ENCODE assay signal across 8 cellular contexts in the genomic region with DNA sequence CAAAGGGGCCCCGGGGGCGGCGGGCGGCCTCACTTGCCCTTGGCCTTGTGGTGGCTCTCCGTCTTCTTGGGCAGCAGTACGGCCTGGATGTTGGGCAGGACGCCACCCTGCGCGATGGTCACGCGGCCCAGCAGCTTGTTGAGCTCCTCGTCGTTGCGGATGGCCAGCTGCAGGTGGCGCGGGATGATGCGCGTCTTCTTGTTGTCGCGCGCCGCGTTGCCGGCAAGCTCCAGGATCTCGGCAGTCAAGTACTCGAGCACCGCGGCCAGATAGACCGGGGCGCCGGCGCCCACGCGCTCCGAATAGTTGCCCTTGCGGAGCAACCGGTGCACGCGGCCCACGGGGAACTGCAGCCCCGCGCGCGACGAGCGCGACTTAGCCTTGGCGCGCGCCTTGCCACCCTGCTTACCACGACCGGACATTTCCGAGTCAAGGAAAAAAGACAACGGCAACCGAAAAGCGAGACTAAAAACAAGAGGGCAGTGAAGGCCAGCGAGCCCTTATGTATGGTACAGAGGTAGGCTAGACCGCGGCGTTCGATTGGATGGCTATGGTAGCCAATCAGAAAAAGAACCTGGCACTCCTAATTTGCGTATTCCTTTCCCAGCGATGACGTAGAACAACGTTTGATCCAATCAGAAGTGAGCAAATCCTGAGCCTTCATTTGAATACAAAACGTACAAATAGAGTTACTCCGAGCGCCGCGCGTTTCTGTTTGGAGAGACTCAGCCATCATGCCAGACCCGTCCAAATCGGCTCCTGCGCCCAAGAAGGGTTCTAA. TPM values are rescaled to one million over a fixed set of nuclear protein-coding genes. Genes with fewer than 3 reads are reported as not detected.
DNase-seq lines count a peak whose midpoint lies in the region; ATAC-seq and TF ChIP-seq lines count a peak whose summit lies in the region.

No MANE protein-coding gene starts in this region.

- no peaks in the 10 kb centered on the region for H3K9me3 ChIP-seq in endodermal cell (ENCODE audit: control insufficient read depth, low read length)

- H3K36me3 ChIP-seq in endodermal cell (ENCODE audit: control insufficient read depth, insufficient read depth, low read length), result no peaks in the 10 kb centered on the region

- no peaks in the 10 kb centered on the region for H3K4me1 ChIP-seq in endodermal cell (ENCODE audit: control insufficient read depth, insufficient read depth, low read length)

- CTCF ChIA-PET in activated CD8-positive, alpha-beta memory T cell treated with anti-CD3 and anti-CD28 coated beads, Interleukin-2, amount 10 ng/mL, durations not matched to agents 7 days and 5 days (lab: Charles Lee), result interaction anchor here (0.7 to 6.0 kb wide), 8 partner anchors 16 to 54 kb away, joined by 4 to 44 read pairs (median 10); partner anchors contain the start of gene TRIM11

- peaks cover 35% of the 10 kb centered on the region for H3K4me1 Mint-ChIP-seq in CD14-positive monocyte
- peaks cover 56% of the 10 kb centered on the region for H3K4me1 Mint-ChIP-seq in activated CD8-positive, alpha-beta memory T cell treated with anti-CD3 and anti-CD28 coated beads, Interleukin-2, amount 10 ng/mL, durations not matched to agents 7 days and 5 days
- peaks cover 12% of the 10 kb centered on the region for H3K4me1 Mint-ChIP-seq in endodermal cell

- H3K4me3 Mint-ChIP-seq in CD14-positive monocyte (peak overlapping the region; percentile 88 to 95), endodermal cell (peak overlapping the region; percentile 87)
- H3K4me3 Mint-ChIP-seq in activated CD8-positive, alpha-beta memory T cell treated with anti-CD3 and anti-CD28 coated beads, Interleukin-2, amount 10 ng/mL, durations not matched to agents 7 days and 5 days, result peak overlapping the region; percentile 96

- H3K4me3 ChIP-seq in endodermal cell (ENCODE audit: low read length), result peak overlapping the region; percentile 90

- peak overlapping the region; percentile 89 for H3K27ac ChIP-seq in endodermal cell (ENCODE audit: low read depth, low read length)

- intact Hi-C loops in CD14-positive monocyte (cut with micrococcal nuclease), result loop anchor here in 1 of 2 donors (5.0 kb wide), 1 partner anchor 345 kb away; no protein-coding TSS in a partner anchor

- WGBS in endodermal cell (ENCODE audit: insufficient coverage in 1 of 2, insufficient read length in 1 of 2), 2 experiments, result 0% methylated on average over 54 to 74 of the region's 74 CpGs

- peaks cover 9% of the 10 kb centered on the region for H3K27me3 ChIP-seq in endodermal cell (ENCODE audit: control insufficient read depth, insufficient read depth, low read length, poor library complexity, severe bottlenecking)

- peak; percentile 69 for DNase-seq in CD14-positive monocyte (ENCODE audit: low spot score)
- peak; percentile 100 for DNase-seq in NCI-H82 treated with DMSO at 0.1 percent for 48 hours (lab: John Stamatoyannopoulos, UW; ENCODE audit: unreplicated experiment)
- peak; percentile 95 for DNase-seq in activated CD8-positive, alpha-beta memory T cell treated with anti-CD3 and anti-CD28 coated beads, Interleukin-2, amount 10 ng/mL, durations not matched to agents 7 days and 5 days
- peak; percentile 96 for DNase-seq in endodermal cell
- peak; percentile 91 for DNase-seq in mesenteric fat pad (ENCODE audit: low spot score)
- DNase-seq in stimulated activated CD8-positive, alpha-beta memory T cell treated with anti-CD3 and anti-CD28 coated beads, Interleukin-15, amount 100 ng/mL, for 24 hours (ENCODE audit: low read depth), result peak; percentile 55

- H3K27ac Mint-ChIP-seq in CD14-positive monocyte (peak overlapping the region; percentile 86 to 96 (median 93)), endodermal cell (peak overlapping the region; percentile 98)
- H3K27ac Mint-ChIP-seq in activated CD8-positive, alpha-beta memory T cell treated with anti-CD3 and anti-CD28 coated beads, Interleukin-2, amount 10 ng/mL, durations not matched to agents 7 days and 5 days, result peak overlapping the region; percentile 99

- TF ChIP-seq CTCF in CD14-positive monocyte (IDR thresholded peaks at IDR 0.05) (peak; percentile 36), endodermal cell (conservative IDR thresholded peaks at IDR 0.05) (peak; percentile 67)

- peaks cover 0 to 4% of the 10 kb centered on the region in 2 donors for H3K36me3 Mint-ChIP-seq in CD14-positive monocyte
- peaks cover 30% of the 10 kb centered on the region for H3K36me3 Mint-ChIP-seq in activated CD8-positive, alpha-beta memory T cell treated with anti-CD3 and anti-CD28 coated beads, Interleukin-2, amount 10 ng/mL, durations not matched to agents 7 days and 5 days
- peaks cover 5% of the 10 kb centered on the region for H3K36me3 Mint-ChIP-seq in endodermal cell (ENCODE audit: low read depth)

- peak; percentile 77 for ATAC-seq in GM19372 (IDR thresholded peaks at IDR 0.05; ENCODE audit: low read depth, unreplicated experiment)
- peak; percentile 83 for ATAC-seq in HG03520 (IDR thresholded peaks at IDR 0.05; ENCODE audit: unreplicated experiment)
- ATAC-seq in activated CD8-positive, alpha-beta memory T cell treated with anti-CD3 and anti-CD28 coated beads, Interleukin-2, amount 10 ng/mL, durations not matched to agents 7 days and 5 days, result peak; percentile 83

- peaks cover 0 to 14% (median 6%) of the 10 kb centered on the region in 7 donors for H3K9me3 Mint-ChIP-seq in CD14-positive monocyte
- H3K9me3 Mint-ChIP-seq in activated CD8-positive, alpha-beta memory T cell treated with anti-CD3 and anti-CD28 coated beads, Interleukin-2, amount 10 ng/mL, durations not matched to agents 7 days and 5 days (ENCODE audit: low read depth), result no peaks in the 10 kb centered on the region
- no peaks in the 10 kb centered on the region for H3K9me3 Mint-ChIP-seq in endodermal cell

- H3K27me3 Mint-ChIP-seq in CD14-positive monocyte (ENCODE audit: low read depth in 3 of 3) (peaks cover 35 to 62% (median 61%) of the 10 kb centered on the region in 3 donors), endodermal cell (ENCODE audit: insufficient read depth) (peaks cover 42% of the 10 kb centered on the region)
- H3K27me3 Mint-ChIP-seq in activated CD8-positive, alpha-beta memory T cell treated with anti-CD3 and anti-CD28 coated beads, Interleukin-2, amount 10 ng/mL, durations not matched to agents 7 days and 5 days, result no peaks in the 10 kb centered on the region

- peak overlapping the region; percentile 58 for H3K9ac ChIP-seq in endodermal cell (ENCODE audit: extremely low read depth, low read length, poor library complexity, severe bottlenecking)

RNA-seq across cellular contexts. Expression of gene RNF187, which starts 29.6 kb away (rescaled TPM):
- polyA plus RNA-seq in CD14-positive monocyte, result 10 to 100 TPM in 1 of 2 donors, 1 to 10 TPM in 1; 5.9 to 27.6 TPM
- 100 to 1,000 TPM; 145 to 166 TPM for total RNA-seq in activated CD8-positive, alpha-beta memory T cell treated with anti-CD3 and anti-CD28 coated beads, Interleukin-2, amount 10 ng/mL, durations not matched to agents 7 days and 5 days
- total RNA-seq in endodermal cell (100 to 1,000 TPM; 103 to 112 TPM), mesenteric fat pad (82.4 TPM)
- polyA plus RNA-seq in endodermal cell (2013, experiment 1 of 2), result 55.2 TPM
- polyA plus RNA-seq in endodermal cell (2013, experiment 2 of 2), result 42.1 TPM

RNA-seq across cellular contexts. Expression of gene TRIM17, which starts 40.9 kb away (rescaled TPM):
- not detected for polyA plus RNA-seq in CD14-positive monocyte
- 1 to 10 TPM; 2.6 to 2.8 TPM for total RNA-seq in activated CD8-positive, alpha-beta memory T cell treated with anti-CD3 and anti-CD28 coated beads, Interleukin-2, amount 10 ng/mL, durations not matched to agents 7 days and 5 days
- total RNA-seq in endodermal cell (10 to 100 TPM in 1 of 2 donors, 1 to 10 TPM in 1; 8.4 to 19.6 TPM), mesenteric fat pad (not detected)
- 4.8 TPM for polyA plus RNA-seq in endodermal cell (2013, experiment 1 of 2)
- polyA plus RNA-seq in endodermal cell (2013, experiment 2 of 2), result 3.4 TPM

RNA-seq across cellular contexts. Expression of gene TRIM11, which starts 51.0 kb away (rescaled TPM):
- 1 to 10 TPM; 9.1 to 9.4 TPM for polyA plus RNA-seq in CD14-positive monocyte
- 10 to 100 TPM; 65.1 to 66.1 TPM for total RNA-seq in activated CD8-positive, alpha-beta memory T cell treated with anti-CD3 and anti-CD28 coated beads, Interleukin-2, amount 10 ng/mL, durations not matched to agents 7 days and 5 days
- total RNA-seq in endodermal cell (10 to 100 TPM; 33.8 to 38.9 TPM), mesenteric fat pad (12.2 TPM)
- 18.2 TPM for polyA plus RNA-seq in endodermal cell (2013, experiment 1 of 2)
- polyA plus RNA-seq in endodermal cell (2013, experiment 2 of 2), result 19.0 TPM

Comparison
In these comparisons a context has a peak if more than half of its experiments do, and no peak if none do; other contexts are left out.
1. Peak in every context shown above with its lines: DNase-seq, ATAC-seq, H3K4me3 ChIP-seq and H3K27ac ChIP-seq.